ENCODE assay signal across 9 cellular contexts in the genomic region with DNA sequence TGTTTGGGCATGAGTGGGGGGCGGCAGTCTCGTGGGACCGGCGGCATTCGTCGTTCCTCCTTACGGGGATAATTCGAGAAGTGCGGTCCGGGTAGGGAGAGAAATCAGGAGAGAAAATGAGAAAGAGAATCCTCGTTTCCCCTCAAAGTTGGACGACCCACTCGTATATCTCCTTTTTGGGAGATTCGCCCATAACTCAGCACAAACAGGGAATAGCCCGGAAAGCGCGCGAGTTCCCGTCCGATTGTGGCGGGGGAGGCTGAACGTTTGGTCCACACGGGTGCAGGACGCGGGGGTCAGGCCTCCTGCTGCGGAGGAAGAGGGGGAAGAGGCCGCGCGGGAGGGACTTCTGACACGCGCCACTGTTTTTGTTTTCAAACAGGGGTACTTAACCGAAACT. TPM values are rescaled to one million over a fixed set of nuclear protein-coding genes. Genes with fewer than 3 reads are reported as not detected.
DNase-seq lines count a peak whose midpoint lies in the region; ATAC-seq, FAIRE-seq and TF ChIP-seq lines count a peak whose summit lies in the region.
"Had no signal": no experiment of that assay in that cellular context is flagged by ENCODE, and none has a peak within 500 bp of the region (broad histone marks: within the 10 kb centered on the region; RNA-seq: fewer than 3 reads in every experiment).

No MANE protein-coding gene starts in this region.

- CTCF ChIA-PET in CD4-positive, alpha-beta T cell (lab: Charles Lee): no interaction called here
- CTCF ChIA-PET in endothelial cell of umbilical vein (lab: Charles Lee): interaction anchor here (1.0 to 1.9 kb wide), 9 partner anchors 10 to 294 kb away, joined by 3 to 29 read pairs (median 5); partner anchors contain the start of gene PREP
- CTCF ChIA-PET in PC-3 (lab: Charles Lee): no interaction called here

- no peaks in the 10 kb centered on the region for H3K9me2 ChIP-seq in PC-3 (replicated peaks; ENCODE audit: low read length)

- H3K4me3 ChIP-seq in MG63 (peak overlapping the region; percentile 71), endothelial cell of umbilical vein (replicated peaks in 1 of 3; ENCODE audit: insufficient read depth in 1 of 3, low read depth in 1 of 3, low read length in 3 of 3) (peak overlapping the region; percentile 53 to 79 (median 76)), PC-3 (ENCODE audit: low read length) (no peak overlapping the region)

- DNase-seq in CD4-positive, alpha-beta T cell: no peak
- peak; percentile 2 for DNase-seq in MG63
- no peak for DNase-seq in endothelial cell of umbilical vein (ENCODE audit: low read depth, low spot score)
- DNase-seq in natural killer cell treated with Interleukin-12 subunit alpha and Interleukin-12 subunit beta and Interleukin-15 and Interleukin-18, amount 100 ng/mL, for 72 hours (ENCODE audit: low spot score): no peak
- no peak for DNase-seq in PC-3
- no peak for DNase-seq in SHP77 treated with DMSO at 0.1 percent for 48 hours (lab: John Stamatoyannopoulos, UW)
- DNase-seq in NCI-H1092 (lab: John Stamatoyannopoulos, UW): no peak
- no peak for DNase-seq in foreskin melanocyte

- no peak for FAIRE-seq in endothelial cell of umbilical vein (lab: Jason Lieb, UNC)

- H3K4me1 Mint-ChIP-seq in CD4-positive, alpha-beta T cell (ENCODE audit: low read depth): peaks cover 9% of the 10 kb centered on the region
- H3K4me1 Mint-ChIP-seq in natural killer cell treated with Interleukin-12 subunit alpha and Interleukin-12 subunit beta and Interleukin-15 and Interleukin-18, amount 100 ng/mL, for 72 hours (ENCODE audit: low read depth in 2 of 2): peaks cover 4 to 7% of the 10 kb centered on the region in 2 donors

- H3K36me3 Mint-ChIP-seq in CD4-positive, alpha-beta T cell (ENCODE audit: low read depth): no peaks in the 10 kb centered on the region
- H3K36me3 Mint-ChIP-seq in natural killer cell treated with Interleukin-12 subunit alpha and Interleukin-12 subunit beta and Interleukin-15 and Interleukin-18, amount 100 ng/mL, for 72 hours: no peaks in the 10 kb centered on the region

- dilution Hi-C loops in endothelial cell of umbilical vein (cut with MboI; ENCODE audit: extremely low pct_ligation_motif_present, low sequenced_read_pairs): no loop called here

- no peak overlapping the region for H3K27ac ChIP-seq in CD4-positive, alpha-beta T cell (ENCODE audit: low read depth, low read length)
- H3K27ac ChIP-seq in endothelial cell of umbilical vein (ENCODE audit: insufficient read depth, low read depth, low read length): no peak overlapping the region
- H3K27ac ChIP-seq in PC-3 (ENCODE audit: low read length): no peak overlapping the region
- H3K27ac ChIP-seq: neutrophil had no signal

- intact Hi-C loops in CD4-positive, alpha-beta T cell (cut with DNase I, micrococcal nuclease): no loop called here
- intact Hi-C loops in endothelial cell of umbilical vein (cut with micrococcal nuclease) (loop anchor here (2.0 to 5.0 kb wide), 2 partner anchors 41 to 225 kb away; no protein-coding TSS in a partner anchor), PC-3 (cut with micrococcal nuclease) (no loop called here)

- H3K9ac ChIP-seq in endothelial cell of umbilical vein (replicated peaks; ENCODE audit: extremely low read depth, insufficient read depth, low read length) (peak overlapping the region; percentile 68), PC-3 (ENCODE audit: low read length) (no peak overlapping the region)

- peak overlapping the region; percentile 49 for H3K4me3 Mint-ChIP-seq in CD4-positive, alpha-beta T cell
- peak overlapping the region; percentile 71 for H3K4me3 Mint-ChIP-seq in natural killer cell treated with Interleukin-12 subunit alpha and Interleukin-12 subunit beta and Interleukin-15 and Interleukin-18, amount 100 ng/mL, for 72 hours

- H3K79me2 ChIP-seq in endothelial cell of umbilical vein (ENCODE audit: control insufficient read depth, insufficient read depth, low read length) (no peaks in the 10 kb centered on the region), PC-3 (ENCODE audit: low read length) (no peaks in the 10 kb centered on the region)

- no peaks in the 10 kb centered on the region for H4K20me1 ChIP-seq in endothelial cell of umbilical vein (replicated peaks; ENCODE audit: control insufficient read depth, extremely low read depth, insufficient read depth, low read length)
- no peaks in the 10 kb centered on the region for H4K20me1 ChIP-seq in PC-3 (ENCODE audit: low read length)

- ATAC-seq in CD4-positive, alpha-beta T cell (ENCODE audit: poor library complexity): no peak
- no peak for ATAC-seq in natural killer cell treated with Interleukin-12 subunit alpha and Interleukin-12 subunit beta and Interleukin-15 and Interleukin-18, amount 100 ng/mL, for 72 hours
- no peak for ATAC-seq in PC-3

- peaks cover 83% of the 10 kb centered on the region for H3K27me3 Mint-ChIP-seq in CD4-positive, alpha-beta T cell
- peaks cover 37 to 75% of the 10 kb centered on the region in 2 donors for H3K27me3 Mint-ChIP-seq in natural killer cell treated with Interleukin-12 subunit alpha and Interleukin-12 subunit beta and Interleukin-15 and Interleukin-18, amount 100 ng/mL, for 72 hours

- peaks cover 58% of the 10 kb centered on the region for H3K27me3 ChIP-seq in CD4-positive, alpha-beta T cell (ENCODE audit: control insufficient read depth, insufficient read depth, low read length)
- H3K27me3 ChIP-seq in MG63 (peaks cover 7% of the 10 kb centered on the region; the same call in 1 of the 2 replicates), endothelial cell of umbilical vein (ENCODE audit: control insufficient read depth in 2 of 2, insufficient read depth in 2 of 2, low read length in 2 of 2) (no peaks in the 10 kb centered on the region), PC-3 (ENCODE audit: low read length) (no peaks in the 10 kb centered on the region)

- no peaks in the 10 kb centered on the region for H3K9me3 ChIP-seq in CD4-positive, alpha-beta T cell (ENCODE audit: control insufficient read depth, low read length)
- H3K9me3 ChIP-seq in MG63 (no peaks in the 10 kb centered on the region), endothelial cell of umbilical vein (replicated peaks; ENCODE audit: control insufficient read depth, insufficient read depth, low read length) (no peaks in the 10 kb centered on the region), PC-3 (ENCODE audit: low read length) (no peaks in the 10 kb centered on the region)
- H3K9me3 ChIP-seq: neutrophil had no signal

- H2AFZ ChIP-seq in endothelial cell of umbilical vein (ENCODE audit: low read depth, low read length) (peak overlapping the region; percentile 100), PC-3 (ENCODE audit: low read length) (no peak overlapping the region)

- H3F3A ChIP-seq in PC-3 (ENCODE audit: low read length, unreplicated experiment): no peaks in the 10 kb centered on the region

- POLR2A ChIA-PET in CD4-positive, alpha-beta T cell (lab: Charles Lee): no interaction called here
- POLR2A ChIA-PET in endothelial cell of umbilical vein (lab: Charles Lee): no interaction called here
- POLR2A ChIA-PET in PC-3 (lab: Charles Lee; ENCODE audit: unreplicated experiment): no interaction called here

- TF ChIP-seq CTCF in CD4-positive, alpha-beta T cell (IDR thresholded peaks at IDR 0.05): no peak
- TF ChIP-seq CTCF in endothelial cell of umbilical vein (IDR thresholded peaks at IDR 0.05; ENCODE audit: extremely low read depth in 1 of 2, insufficient read depth in 1 of 2, low read depth in 1 of 2, low read length in 2 of 2) (no peak), PC-3 (conservative IDR thresholded peaks at IDR 0.05; ENCODE audit: low read depth, low read length) (no peak)

- H3K4me1 ChIP-seq in endothelial cell of umbilical vein (ENCODE audit: control insufficient read depth, extremely low read depth, insufficient read depth, low read length): peaks cover 11% of the 10 kb centered on the region
- no peaks in the 10 kb centered on the region for H3K4me1 ChIP-seq in PC-3 (ENCODE audit: insufficient read depth, low read length)

- no TSS peak for BruUV-seq in endothelial cell of umbilical vein (replicated peaks; lab: Mats Ljungman, UMichigan)
- BruUV-seq in PC-3 (replicated peaks; lab: Mats Ljungman, UMichigan): no TSS peak

- no peaks in the 10 kb centered on the region for H3K36me3 ChIP-seq in MG63
- H3K36me3 ChIP-seq in endothelial cell of umbilical vein (ENCODE audit: control insufficient read depth in 2 of 2, extremely low read depth in 1 of 2, insufficient read depth in 2 of 2, low read length in 2 of 2): no peaks in the 10 kb centered on the region
- no peaks in the 10 kb centered on the region for H3K36me3 ChIP-seq in PC-3 (ENCODE audit: low read depth, low read length)
- H3K36me3 ChIP-seq: neutrophil had no signal

- no peak overlapping the region for H3K27ac Mint-ChIP-seq in CD4-positive, alpha-beta T cell
- no peak overlapping the region for H3K27ac Mint-ChIP-seq in natural killer cell treated with Interleukin-12 subunit alpha and Interleukin-12 subunit beta and Interleukin-15 and Interleukin-18, amount 100 ng/mL, for 72 hours

- no peaks in the 10 kb centered on the region for H3K9me1 ChIP-seq in endothelial cell of umbilical vein (replicated peaks; ENCODE audit: control insufficient read depth, extremely low read depth, insufficient read depth, low read length)

- no peak for TF ChIP-seq POLR2A in endothelial cell of umbilical vein (IDR thresholded peaks at IDR 0.05; ENCODE audit: low read depth, low read length)

- H3K4me2 ChIP-seq in endothelial cell of umbilical vein (ENCODE audit: insufficient read depth, low read length): peak overlapping the region; percentile 93
- no peak overlapping the region for H3K4me2 ChIP-seq in PC-3 (ENCODE audit: low read length)

- H3K9me3 Mint-ChIP-seq in CD4-positive, alpha-beta T cell: no peaks in the 10 kb centered on the region
- H3K9me3 Mint-ChIP-seq in natural killer cell treated with Interleukin-12 subunit alpha and Interleukin-12 subunit beta and Interleukin-15 and Interleukin-18, amount 100 ng/mL, for 72 hours: no peaks in the 10 kb centered on the region

TF ChIP-seq in endothelial cell of umbilical vein, 7 proteins besides CTCF, POLR2A, EP300 and RAD21 (continues in another document):
- TF ChIP-seq JUN (IDR thresholded peaks at IDR 0.05; ENCODE audit: borderline replicate concordance, insufficient read depth, insufficient read length, low read depth) (no peak), MYC (IDR thresholded peaks at IDR 0.05; ENCODE audit: low read depth, low read length) (no peak)

RNA-seq across cellular contexts. Expression of gene POPDC3, which starts 42.4 kb away (rescaled TPM):
- not detected for total RNA-seq in CD4-positive, alpha-beta T cell
- total RNA-seq in MG63 (2014; rRNA removed; shearing (Covaris generic); ENCODE audit: low replicate concordance): 1.8 and 2.2 TPM in 2 replicates
- total RNA-seq in endothelial cell of umbilical vein (1.7 and 3.1 TPM in 2 replicates), PC-3 (2014; rRNA removed) (31.6 and 41.4 TPM in 2 replicates)
- polyA plus RNA-seq in endothelial cell of umbilical vein: 1.6 TPM in 2 replicates
- 0.92 and 1.3 TPM in 2 replicates for polyA plus RNA-seq in endothelial cell of umbilical vein (2011; cell fraction: cytosol; rRNA removed)
- 1.1 and 2.0 TPM in 2 replicates for polyA plus RNA-seq in endothelial cell of umbilical vein (2011; cell fraction: nucleus; rRNA removed)
- 4.0 and 4.1 TPM in 2 replicates for polyA plus RNA-seq in endothelial cell of umbilical vein (2012)
- polyA minus RNA-seq in endothelial cell of umbilical vein: 0.38 TPM in 1 of 2 replicates, not detected in the other
- 0.82 TPM for polyA minus RNA-seq in endothelial cell of umbilical vein (2011; cell fraction: cytosol; rRNA and poly(A)+ RNA removed)
- polyA minus RNA-seq in endothelial cell of umbilical vein (2011; cell fraction: nucleus; rRNA and poly(A)+ RNA removed): not detected in 2 replicates
- not detected for total RNA-seq in natural killer cell treated with Interleukin-12 subunit alpha and Interleukin-12 subunit beta and Interleukin-15 and Interleukin-18, amount 100 ng/mL, for 72 hours
